ENCODE assay signal across 1 cellular context in genomic region chr17:28597606-28598383, GRCh38.
TF ChIP-seq lines count a peak whose summit lies in the region.

No MANE protein-coding gene starts in this region.

TF ChIP-seq in IMR-90, 13 proteins besides CTCF, POLR2A, EP300 and RAD21:
- no peak for TF ChIP-seq NFE2L2 (IDR thresholded peaks at IDR 0.05; ENCODE audit: low read depth, low read length)
- no peak for TF ChIP-seq CEBPB (IDR thresholded peaks at IDR 0.05; ENCODE audit: low read depth, low read length)
- no peak for TF ChIP-seq SMC3 (IDR thresholded peaks at IDR 0.05; ENCODE audit: low read depth, low read length)
- no peak for TF ChIP-seq MAZ (IDR thresholded peaks at IDR 0.05; ENCODE audit: borderline replicate concordance, low read depth, low read length)
- TF ChIP-seq MXI1 (IDR thresholded peaks at IDR 0.05; ENCODE audit: borderline replicate concordance, low read depth, low read length): no peak
- no peak for TF ChIP-seq RFX5 (IDR thresholded peaks at IDR 0.05; ENCODE audit: low read depth, low read length)
- TF ChIP-seq BHLHE40 (IDR thresholded peaks at IDR 0.05; ENCODE audit: low read depth, low read length): no peak
- no peak for TF ChIP-seq RCOR1 (IDR thresholded peaks at IDR 0.05; ENCODE audit: insufficient replicate concordance, low read length)
- no peak for TF ChIP-seq USF2 (IDR thresholded peaks at IDR 0.05; ENCODE audit: low read depth, low read length)
- no peak for TF ChIP-seq MAFK (IDR thresholded peaks at IDR 0.05; ENCODE audit: low read depth, low read length)
- TF ChIP-seq CHD1 (IDR thresholded peaks at IDR 0.05; ENCODE audit: low read depth, low read length): no peak
- TF ChIP-seq ELK1 (IDR thresholded peaks at IDR 0.05; ENCODE audit: borderline replicate concordance, low read depth, low read length): no peak
- TF ChIP-seq FOS (IDR thresholded peaks at IDR 0.05; ENCODE audit: low read depth, low read length): no peak
TF ChIP-seq in IMR-90: peak in this region for 0.
